In the genomic region with DNA sequence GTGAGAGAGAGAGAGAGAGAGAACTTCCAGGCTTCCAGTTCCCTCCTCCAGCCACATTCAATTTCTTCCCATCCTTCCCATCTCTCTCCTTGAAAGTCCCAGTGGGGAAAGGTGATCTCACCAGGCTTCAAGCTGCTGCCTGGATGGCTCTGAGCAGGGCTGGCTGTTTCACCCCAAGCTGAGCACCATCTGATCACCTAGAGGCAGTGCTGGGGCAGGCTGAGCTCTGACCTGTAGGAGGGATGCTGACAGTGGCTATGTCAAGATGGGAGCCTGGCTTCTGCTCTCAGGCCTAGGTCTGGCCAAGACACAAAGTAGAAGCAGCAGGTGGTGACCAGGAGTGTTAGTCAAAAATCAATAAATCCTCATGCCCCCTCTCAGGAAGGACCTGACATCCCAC, we compare ENCODE assay signal across 32 cellular contexts.
"Had no signal": no experiment of that assay in that cellular context is flagged by ENCODE, and none has a peak within 500 bp of the region (broad histone marks: within the 10 kb centered on the region; RNA-seq: fewer than 3 reads in every experiment).

No MANE protein-coding gene starts in this region.

- H3K4me1 ChIP-seq: ascending aorta, SJSA1 had no signal

- H3K27ac Mint-ChIP-seq: activated CD4-positive, alpha-beta T cell treated with anti-CD3 and anti-CD28 coated beads for 36 hours; activated CD4-positive, alpha-beta T cell treated with anti-CD3 and anti-CD28 coated beads, Interleukin-2, amount 10 ng/mL, durations not matched to agents 7 days and 5 days; activated CD8-positive, alpha-beta T cell treated with anti-CD3 and anti-CD28 coated beads, Interleukin-2, amount 10 ng/mL, durations not matched to agents 7 days and 5 days; activated naive CD4-positive, alpha-beta T cell treated with anti-CD3 and anti-CD28 coated beads, Interleukin-2, amount 50 U/mL, for 24 hours; activated naive CD8-positive, alpha-beta T cell treated with anti-CD3 and anti-CD28 coated beads, Interleukin-2, amount 10 ng/mL, durations not matched to agents 7 days and 5 days; activated T-cell treated with anti-CD3 and anti-CD28 coated beads, Interleukin-2, amount 50 U/mL, for 24 hours; activated T-helper 2 cell treated with anti-CD3 and anti-CD28 coated beads, Interferon-gamma antibody, Interleukin-2, Interleukin-4, amounts not matched to agents 10 μg/mL and 5 μg/mL and 100 μg/mL, durations not matched to agents 14 hours and 24 hours and 36 hours; T-helper 1 cell treated with Interleukin-12 subunit alpha and Interleukin-12 subunit beta and Interleukin-4 antibody, amounts not matched to agents 30 μg/mL and 1 μg/mL, for 36 hours; T-helper 2 cell treated with Interferon-gamma antibody and Interleukin-4, amounts not matched to agents 5 μg/mL and 100 μg/mL, for 36 hours; WTC11 had no signal

- H3K36me3 Mint-ChIP-seq: activated naive CD4-positive, alpha-beta T cell treated with anti-CD3 and anti-CD28 coated beads, Interleukin-2, amount 50 U/mL, for 24 hours; activated naive CD8-positive, alpha-beta T cell treated with anti-CD3 and anti-CD28 coated beads, Interleukin-2, amount 10 ng/mL, durations not matched to agents 7 days and 5 days; WTC11 had no signal

- H3K4me3 Mint-ChIP-seq: activated CD4-positive, alpha-beta T cell treated with anti-CD3 and anti-CD28 coated beads for 36 hours; activated CD4-positive, alpha-beta T cell treated with anti-CD3 and anti-CD28 coated beads, Interleukin-2, amount 10 ng/mL, durations not matched to agents 7 days and 5 days; activated CD8-positive, alpha-beta T cell treated with anti-CD3 and anti-CD28 coated beads, Interleukin-2, amount 10 ng/mL, durations not matched to agents 7 days and 5 days; activated naive CD4-positive, alpha-beta T cell treated with anti-CD3 and anti-CD28 coated beads, Interleukin-2, amount 50 U/mL, for 24 hours; activated naive CD8-positive, alpha-beta T cell treated with anti-CD3 and anti-CD28 coated beads, Interleukin-2, amount 10 ng/mL, durations not matched to agents 7 days and 5 days; activated T-cell treated with anti-CD3 and anti-CD28 coated beads, Interleukin-2, amount 50 U/mL, for 24 hours; central memory CD8-positive, alpha-beta T cell; T-helper 1 cell treated with Interleukin-12 subunit alpha and Interleukin-12 subunit beta and Interleukin-4 antibody, amounts not matched to agents 30 μg/mL and 1 μg/mL, for 36 hours; T-helper 2 cell treated with Interferon-gamma antibody and Interleukin-4, amounts not matched to agents 5 μg/mL and 100 μg/mL, for 36 hours; WTC11 had no signal

- ATAC-seq: activated CD4-positive, alpha-beta T cell treated with anti-CD3 and anti-CD28 coated beads for 36 hours; activated CD4-positive, CD25-positive, alpha-beta regulatory T cell treated with anti-CD3 and anti-CD28 coated beads, Interleukin-2, amount 50 U/mL, for 24 hours; activated CD8-positive, alpha-beta T cell treated with anti-CD3 and anti-CD28 coated beads, Interleukin-2, amount 10 ng/mL, durations not matched to agents 7 days and 5 days; Panc1; WTC11 had no signal

- H3K27me3 ChIP-seq: ascending aorta, cardiac muscle cell, SJSA1 had no signal

- H3K36me3 ChIP-seq: cardiac muscle cell, SJSA1 had no signal

- H3K9me3 Mint-ChIP-seq: activated CD4-positive, alpha-beta T cell treated with anti-CD3 and anti-CD28 coated beads, Interleukin-2, amount 10 ng/mL, durations not matched to agents 7 days and 5 days; activated naive CD4-positive, alpha-beta T cell treated with anti-CD3 and anti-CD28 coated beads, Interleukin-2, amount 50 U/mL, for 24 hours; activated naive CD8-positive, alpha-beta T cell treated with anti-CD3 and anti-CD28 coated beads, Interleukin-2, amount 10 ng/mL, durations not matched to agents 7 days and 5 days; activated T-cell treated with anti-CD3 and anti-CD28 coated beads, Interleukin-2, amount 50 U/mL, for 24 hours; activated T-helper 2 cell treated with anti-CD3 and anti-CD28 coated beads, Interferon-gamma antibody, Interleukin-2, Interleukin-4, amounts not matched to agents 10 μg/mL and 5 μg/mL and 100 μg/mL, durations not matched to agents 14 hours and 24 hours and 36 hours; central memory CD8-positive, alpha-beta T cell; T-helper 1 cell treated with Interleukin-12 subunit alpha and Interleukin-12 subunit beta and Interleukin-4 antibody, amounts not matched to agents 30 μg/mL and 1 μg/mL, for 36 hours; T-helper 2 cell treated with Interferon-gamma antibody and Interleukin-4, amounts not matched to agents 5 μg/mL and 100 μg/mL, for 36 hours; WTC11 had no signal

- DNase-seq: activated CD4-positive, alpha-beta T cell treated with anti-CD3 and anti-CD28 coated beads for 36 hours; activated CD4-positive, alpha-beta T cell treated with anti-CD3 and anti-CD28 coated beads, Interleukin-2, amount 10 ng/mL, durations not matched to agents 7 days and 5 days; activated CD4-positive, alpha-beta T cell treated with anti-CD3 and anti-CD28 coated beads, Interleukin-2, amount 50 U/mL, for 48 hours; activated CD8-positive, alpha-beta T cell treated with anti-CD3 and anti-CD28 coated beads, Interleukin-2, amount 10 ng/mL, durations not matched to agents 7 days and 5 days; activated gamma-delta T cell; activated naive CD4-positive, alpha-beta T cell treated with Interleukin-2 at 50 U/mL for 16 hours; activated naive CD8-positive, alpha-beta T cell treated with anti-CD3 and anti-CD28 coated beads, Interleukin-2, amount 10 ng/mL, durations not matched to agents 7 days and 5 days; activated T-cell treated with anti-CD3 and anti-CD28 coated beads, Interleukin-2, amount 50 U/mL, for 24 hours; amygdala; MM.1S; MV-4-11; NCI-H1092; NCI-H1436 treated with DMSO at 0.1 percent for 48 hours; NCI-H1694 treated with DMSO at 0.1 percent for 48 hours; NCI-H2029; NCI-H345; NCI-H526 treated with DMSO at 0.1 percent for 48 hours; NCI-H774; SHP77 treated with DMSO at 0.1 percent for 48 hours; SK-N-SH had no signal

- H3K9me3 ChIP-seq: ascending aorta, SJSA1, SK-N-SH had no signal

- H3K4me3 ChIP-seq: ascending aorta, cardiac muscle cell, SJSA1 had no signal

- H3K27ac ChIP-seq: ascending aorta, KMS-11, SJSA1 had no signal

- H3K27me3 Mint-ChIP-seq: activated CD4-positive, alpha-beta T cell treated with anti-CD3 and anti-CD28 coated beads for 36 hours; activated CD4-positive, alpha-beta T cell treated with anti-CD3 and anti-CD28 coated beads, Interleukin-2, amount 10 ng/mL, durations not matched to agents 7 days and 5 days; activated T-cell treated with anti-CD3 and anti-CD28 coated beads, Interleukin-2, amount 50 U/mL, for 24 hours had no signal

- H3K4me1 Mint-ChIP-seq: activated CD4-positive, alpha-beta T cell treated with anti-CD3 and anti-CD28 coated beads for 36 hours; activated CD4-positive, alpha-beta T cell treated with anti-CD3 and anti-CD28 coated beads, Interleukin-2, amount 10 ng/mL, durations not matched to agents 7 days and 5 days; activated naive CD4-positive, alpha-beta T cell treated with anti-CD3 and anti-CD28 coated beads, Interleukin-2, amount 50 U/mL, for 24 hours; activated naive CD8-positive, alpha-beta T cell treated with anti-CD3 and anti-CD28 coated beads, Interleukin-2, amount 10 ng/mL, durations not matched to agents 7 days and 5 days; central memory CD8-positive, alpha-beta T cell had no signal
